In the genomic region with DNA sequence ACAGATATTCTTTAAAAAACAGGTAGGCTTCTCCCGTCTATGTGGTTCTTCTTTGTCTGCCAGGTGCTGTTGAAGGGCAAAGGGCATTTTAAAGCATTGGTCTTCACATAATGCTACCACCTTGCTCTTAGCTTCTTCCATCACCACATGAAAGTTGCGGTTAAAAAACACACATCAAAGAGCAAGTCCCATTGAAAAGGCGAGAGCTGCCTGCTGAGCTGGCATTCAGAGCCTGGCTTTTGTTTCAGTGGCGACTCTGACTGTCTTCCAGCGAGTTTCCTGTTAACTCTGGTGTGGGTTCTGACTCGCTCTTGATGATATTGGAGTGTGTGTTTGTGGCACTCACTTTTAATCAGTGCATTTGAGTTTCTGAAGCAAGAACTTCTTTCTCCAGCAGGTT, we compare ENCODE assay signal across 13 cellular contexts.
DNase-seq lines count a peak whose midpoint lies in the region; ATAC-seq, FAIRE-seq and TF ChIP-seq lines count a peak whose summit lies in the region.
"Had no signal": no experiment of that assay in that cellular context is flagged by ENCODE, and none has a peak within 500 bp of the region (broad histone marks: within the 10 kb centered on the region; RNA-seq: fewer than 3 reads in every experiment).

No MANE protein-coding gene starts in this region.

- H3K27ac ChIP-seq in GM12878 (ENCODE audit: control insufficient read depth, insufficient read depth) (no peak overlapping the region), esophagus muscularis mucosa (replicated peaks in 1 of 4) (no peak overlapping the region), uterus (no peak overlapping the region)

- no peaks in the 10 kb centered on the region for H3K27me3 Mint-ChIP-seq in T-helper 2 cell treated with Interferon-gamma antibody and Interleukin-4, amounts not matched to agents 5 μg/mL and 100 μg/mL, for 36 hours (ENCODE audit: low read depth)

- peak overlapping the region; percentile 56; the same call in 1 of the 2 replicates for H3K4me2 ChIP-seq in GM12878 (ENCODE audit: control insufficient read depth, insufficient read depth)

- H3K4me1 Mint-ChIP-seq in T-helper 2 cell treated with Interferon-gamma antibody and Interleukin-4, amounts not matched to agents 5 μg/mL and 100 μg/mL, for 36 hours (ENCODE audit: low read depth), result no peaks in the 10 kb centered on the region
- H3K4me1 Mint-ChIP-seq: stimulated activated effector memory CD8-positive, alpha-beta T cell treated with anti-CD3 and anti-CD28 coated beads, Interleukin-12 subunit alpha, Interleukin-12 subunit beta, amount 100 ng/mL, for 72 hours had no signal

- no peak for FAIRE-seq in GM12878 (lab: Jason Lieb, UNC)

- H4K20me1 ChIP-seq in GM12878 (ENCODE audit: control insufficient read depth, insufficient read depth), result no peaks in the 10 kb centered on the region

- H3K27me3 ChIP-seq in GM12878 (replicated peaks in 1 of 2; ENCODE audit: control insufficient read depth in 2 of 2, insufficient read depth in 2 of 2, low read length in 1 of 2) (no peaks in the 10 kb centered on the region), esophagus muscularis mucosa (no peaks in the 10 kb centered on the region), uterus (no peaks in the 10 kb centered on the region)
- H3K27me3 ChIP-seq: MG63 had no signal

- no peak for TF ChIP-seq RAD21 in GM12878 (IDR thresholded peaks at IDR 0.05; ENCODE audit: insufficient read depth, low read depth, low read length)

- RAD21 ChIA-PET in GM12878 (lab: Charles Lee; ENCODE audit: unreplicated experiment), result no interaction called here

- H3K4me3 ChIP-seq in Jurkat, Clone E6-1 (ENCODE audit: low read length), result no peak overlapping the region
- no peak overlapping the region for H3K4me3 ChIP-seq in GM12878
- H3K4me3 ChIP-seq in esophagus muscularis mucosa, result no peak overlapping the region
- H3K4me3 ChIP-seq in uterus, result no peak overlapping the region
- H3K4me3 ChIP-seq: MG63 had no signal

- H3K9me3 Mint-ChIP-seq in T-helper 2 cell treated with Interferon-gamma antibody and Interleukin-4, amounts not matched to agents 5 μg/mL and 100 μg/mL, for 36 hours, result no peaks in the 10 kb centered on the region

- no peak for TF ChIP-seq POLR2A in GM12878 (IDR thresholded peaks at IDR 0.05; ENCODE audit: low read depth, low read length)
- no peak for TF ChIP-seq POLR2A in esophagus muscularis mucosa (IDR thresholded peaks at IDR 0.05; ENCODE audit: low read depth)
- TF ChIP-seq POLR2A in uterus (IDR thresholded peaks at IDR 0.05), result no peak

- peak; percentile 11 for DNase-seq in Daoy (ENCODE audit: low read depth)
- peak; percentile 69 for DNase-seq in Jurkat, Clone E6-1 (ENCODE audit: low read depth, low spot score)
- DNase-seq in GM12878 (ENCODE audit: low read depth, low spot score), result peak; percentile 21
- no peak for DNase-seq in esophagus muscularis mucosa (ENCODE audit: extremely low spot score)
- DNase-seq in uterus, result no peak
- DNase-seq in Right ventricle myocardium inferior (ENCODE audit: missing footprints), result no peak
- DNase-seq in T-helper 2 cell treated with Interferon-gamma antibody and Interleukin-4, amounts not matched to agents 5 μg/mL and 100 μg/mL, for 36 hours (ENCODE audit: low spot score), result no peak
- DNase-seq: CD4-positive, alpha-beta memory T cell; central memory CD4-positive, alpha-beta T cell; MG63; T1000 had no signal

- WGBS in GM12878 (ENCODE audit: insufficient coverage, insufficient replicate concordance, low lambda C conversion rate, missing lambda C conversion rate), result under 1% methylated on average over 6 of the region's 6 CpGs
- WGBS in esophagus muscularis mucosa, result 38% methylated on average over 6 of the region's 6 CpGs

- H3K4me3 Mint-ChIP-seq in T-helper 2 cell treated with Interferon-gamma antibody and Interleukin-4, amounts not matched to agents 5 μg/mL and 100 μg/mL, for 36 hours, result no peak overlapping the region
- H3K4me3 Mint-ChIP-seq: CD4-positive, alpha-beta memory T cell; stimulated activated effector memory CD8-positive, alpha-beta T cell treated with anti-CD3 and anti-CD28 coated beads, Interleukin-12 subunit alpha, Interleukin-12 subunit beta, amount 100 ng/mL, for 72 hours had no signal

- CTCF ChIA-PET in GM12878 (lab: Yijun Ruan, JAX), result no interaction called here

- ATAC-seq in GM19463 (IDR thresholded peaks at IDR 0.05; ENCODE audit: unreplicated experiment) (peak; percentile 31), GM12878 (peak; percentile 58), Right ventricle myocardium inferior (no peak)
- ATAC-seq: stimulated activated effector memory CD8-positive, alpha-beta T cell treated with anti-CD3 and anti-CD28 coated beads, Interleukin-12 subunit alpha, Interleukin-12 subunit beta, amount 100 ng/mL, for 72 hours had no signal

- H3K9me3 ChIP-seq in GM12878 (replicated peaks; ENCODE audit: control insufficient read depth, insufficient read depth, low read length), result no peaks in the 10 kb centered on the region
- H3K9me3 ChIP-seq in esophagus muscularis mucosa, result no peaks in the 10 kb centered on the region
- no peaks in the 10 kb centered on the region for H3K9me3 ChIP-seq in uterus
- H3K9me3 ChIP-seq: MG63 had no signal

- H3K36me3 ChIP-seq in GM12878 (ENCODE audit: control insufficient read depth in 2 of 2, insufficient read depth in 2 of 2, low read length in 1 of 2) (no peaks in the 10 kb centered on the region), esophagus muscularis mucosa (no peaks in the 10 kb centered on the region), uterus (no peaks in the 10 kb centered on the region)
- H3K36me3 ChIP-seq: MG63 had no signal

- POLR2A ChIA-PET in GM12878 (lab: Charles Lee), result no interaction called here

- no TSS peak for BruUV-seq in GM12878 (replicated peaks; lab: Mats Ljungman, UMichigan)

- H3K36me3 Mint-ChIP-seq in T-helper 2 cell treated with Interferon-gamma antibody and Interleukin-4, amounts not matched to agents 5 μg/mL and 100 μg/mL, for 36 hours (ENCODE audit: low read depth), result no peaks in the 10 kb centered on the region
- H3K36me3 Mint-ChIP-seq: CD4-positive, alpha-beta memory T cell; stimulated activated effector memory CD8-positive, alpha-beta T cell treated with anti-CD3 and anti-CD28 coated beads, Interleukin-12 subunit alpha, Interleukin-12 subunit beta, amount 100 ng/mL, for 72 hours had no signal

- in situ Hi-C loops in GM12878 (cut with MboI), result no loop called here

- H2AFZ ChIP-seq in GM12878 (ENCODE audit: control insufficient read depth, low read depth, low read length), result no peak overlapping the region

- H3K79me2 ChIP-seq in GM12878 (ENCODE audit: control insufficient read depth, insufficient read depth, low read length), result no peaks in the 10 kb centered on the region

- no peak overlapping the region for H3K27ac Mint-ChIP-seq in T-helper 2 cell treated with Interferon-gamma antibody and Interleukin-4, amounts not matched to agents 5 μg/mL and 100 μg/mL, for 36 hours
- H3K27ac Mint-ChIP-seq: CD4-positive, alpha-beta memory T cell; stimulated activated effector memory CD8-positive, alpha-beta T cell treated with anti-CD3 and anti-CD28 coated beads, Interleukin-12 subunit alpha, Interleukin-12 subunit beta, amount 100 ng/mL, for 72 hours had no signal

- H3K9ac ChIP-seq in GM12878 (ENCODE audit: control insufficient read depth, insufficient read depth, low read length), result no peak overlapping the region

- TF ChIP-seq EP300 in GM12878 (IDR thresholded peaks at IDR 0.05; ENCODE audit: borderline replicate concordance in 1 of 2, control insufficient read depth in 1 of 2, low read depth in 2 of 2, low read length in 2 of 2) (no peak), esophagus muscularis mucosa (IDR thresholded peaks at IDR 0.05) (no peak)

- H3K4me1 ChIP-seq in GM12878 (ENCODE audit: control insufficient read depth, insufficient read depth, low read length), result peaks cover 20% of the 10 kb centered on the region
- no peaks in the 10 kb centered on the region for H3K4me1 ChIP-seq in esophagus muscularis mucosa
- no peaks in the 10 kb centered on the region for H3K4me1 ChIP-seq in uterus

- intact Hi-C loops in GM12878 (cut with micrococcal nuclease; ENCODE audit: unreplicated experiment), result no loop called here
- intact Hi-C loops in esophagus muscularis mucosa (cut with DNase I), result no loop called here
- intact Hi-C loops in uterus (cut with DNase I; ENCODE audit: low total_unique reads), result no loop called here
- intact Hi-C loops in Right ventricle myocardium inferior (cut with DNase I), result no loop called here

- SMC1A ChIA-PET in GM12878 (lab: Charles Lee; ENCODE audit: uncharacterized antibody, unreplicated experiment), result no interaction called here

- TF ChIP-seq CTCF in GM12878 (IDR thresholded peaks at IDR 0.05 in 2 of 3, conservative IDR thresholded peaks at IDR 0.05 in 1 of 3; ENCODE audit: control insufficient read depth in 2 of 3, extremely low read depth in 1 of 3, insufficient read depth in 1 of 3, low read depth in 3 of 3, low read length in 3 of 3) (no peak), esophagus muscularis mucosa (IDR thresholded peaks at IDR 0.05) (no peak), uterus (IDR thresholded peaks at IDR 0.05) (no peak)

TF ChIP-seq in GM12878, 131 proteins besides CTCF, POLR2A, EP300 and RAD21 (continues in another document):
- TF ChIP-seq, protein P1, sequence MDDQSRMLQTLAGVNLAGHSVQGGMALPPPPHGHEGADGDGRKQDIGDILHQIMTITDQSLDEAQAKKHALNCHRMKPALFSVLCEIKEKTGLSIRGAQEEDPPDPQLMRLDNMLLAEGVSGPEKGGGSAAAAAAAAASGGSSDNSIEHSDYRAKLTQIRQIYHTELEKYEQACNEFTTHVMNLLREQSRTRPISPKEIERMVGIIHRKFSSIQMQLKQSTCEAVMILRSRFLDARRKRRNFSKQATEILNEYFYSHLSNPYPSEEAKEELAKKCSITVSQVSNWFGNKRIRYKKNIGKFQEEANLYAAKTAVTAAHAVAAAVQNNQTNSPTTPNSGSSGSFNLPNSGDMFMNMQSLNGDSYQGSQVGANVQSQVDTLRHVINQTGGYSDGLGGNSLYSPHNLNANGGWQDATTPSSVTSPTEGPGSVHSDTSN (IDR thresholded peaks at IDR 0.05; ENCODE audit: insufficient replicate concordance, low read depth, low read length), result no peak
- TF ChIP-seq NR2F1 (conservative IDR thresholded peaks at IDR 0.05), result peak; percentile 31; the same call in 1 of the 2 replicates
- no peak for TF ChIP-seq IKZF1 (conservative IDR thresholded peaks at IDR 0.05)
- TF ChIP-seq LARP7 (IDR thresholded peaks at IDR 0.05), result no peak
- TF ChIP-seq HDAC2 (IDR thresholded peaks at IDR 0.05), result no peak
- no peak for TF ChIP-seq ZNF274 (IDR thresholded peaks at IDR 0.05; ENCODE audit: insufficient read depth, insufficient read length)
- peak; percentile 89 for TF ChIP-seq TCF7 (IDR thresholded peaks at IDR 0.05; ENCODE audit: borderline replicate concordance)
- TF ChIP-seq CBFB (IDR thresholded peaks at IDR 0.05; ENCODE audit: low read depth), result peak; percentile 62; the same call in 1 of the 2 replicates

Comparison
In these comparisons a context has a peak if more than half of its experiments do, and no peak if none do; other contexts are left out.
1. DNase-seq: peak in Daoy (single experiment), Jurkat, Clone E6-1 (single experiment) and GM12878 (single experiment); none in esophagus muscularis mucosa (single experiment), uterus (0 of 2), Right ventricle myocardium inferior (single experiment) and T-helper 2 cell treated with Interferon-gamma antibody and Interleukin-4, amounts not matched to agents 5 μg/mL and 100 μg/mL, for 36 hours (single experiment).